In genomic region chr17:77286641-77287431, GRCh38 we compare ENCODE assay signal across 1 cellular context.
TF ChIP-seq lines count a peak whose summit lies in the region.

No MANE protein-coding gene starts in this region.

TF ChIP-seq in GM23338, 12 proteins besides CTCF, POLR2A, EP300 and RAD21 (continued from another document):
- no peak for TF ChIP-seq ZNF462 (CRISPR knock-in tag; IDR thresholded peaks at IDR 0.05)
- TF ChIP-seq JUNB (IDR thresholded peaks at IDR 0.05; ENCODE audit: unreplicated experiment) = no peak
- TF ChIP-seq ETS1 (IDR thresholded peaks at IDR 0.05) = no peak
- TF ChIP-seq STAT1 (IDR thresholded peaks at IDR 0.05; ENCODE audit: unreplicated experiment) = no peak
- TF ChIP-seq EZH2 (IDR thresholded peaks at IDR 0.05; ENCODE audit: low read depth, unreplicated experiment) = no peak
- TF ChIP-seq ZNF114 (CRISPR knock-in tag; IDR thresholded peaks at IDR 0.05) = no peak
- TF ChIP-seq POLR2AphosphoS5 (IDR thresholded peaks at IDR 0.05; ENCODE audit: low read depth) = no peak
